Comparison of ENCODE assay signal across 29 cellular contexts in genomic region chr22:35483730-35484129, GRCh38. TPM values are rescaled to one million over a fixed set of nuclear protein-coding genes. Genes with fewer than 3 reads are reported as not detected.
"Had no signal": no experiment of that assay in that cellular context is flagged by ENCODE, and none has a peak within 500 bp of the region (broad histone marks: within the 10 kb centered on the region; RNA-seq: fewer than 3 reads in every experiment).

No MANE protein-coding gene starts in this region.

- ATAC-seq: heart right ventricle; left colon; left lung; lower lobe of right lung; naive thymus-derived CD8-positive, alpha-beta T cell; pancreas; right cardiac atrium; stimulated activated memory B cell treated with anti-CD40 and anti-IgM and Interleukin-4, amounts not matched to agents 10 μg/mL and 1 μg/mL and 100 μg/mL, for 72 hours; stimulated activated naive CD8-positive, alpha-beta T cell treated with anti-CD3 and anti-CD28 coated beads, Interleukin-15, amount 100 ng/mL, for 72 hours; upper lobe of right lung had no signal

- H3K4me1 ChIP-seq: pancreas had no signal

- H3K4me3 ChIP-seq: heart right ventricle, hepatocyte, left lung, lower lobe of right lung, pancreas, prostate gland, sigmoid colon, spleen, transverse colon, upper lobe of right lung, uterus had no signal

- H3K9me3 Mint-ChIP-seq: naive thymus-derived CD8-positive, alpha-beta T cell; nephron; neural crest cell; stimulated activated memory B cell treated with anti-CD40 and anti-IgM and Interleukin-4, amounts not matched to agents 10 μg/mL and 1 μg/mL and 100 μg/mL, for 72 hours; stimulated activated naive CD8-positive, alpha-beta T cell treated with anti-CD3 and anti-CD28 coated beads, Interleukin-15, amount 100 ng/mL, for 72 hours had no signal

- H2AFZ ChIP-seq: hepatocyte had no signal

- H3K36me3 Mint-ChIP-seq: naive thymus-derived CD8-positive, alpha-beta T cell had no signal

- FAIRE-seq: keratinocyte, pancreas, small intestine had no signal

- H3K27ac ChIP-seq: heart right ventricle, hepatocyte, left lung, lower lobe of right lung, pancreas, prostate gland, spleen, transverse colon, upper lobe of right lung, uterus had no signal

- DNase-seq: heart right ventricle; kidney glomerular epithelial cell; left colon; left lung; lower lobe of right lung; mammary epithelial cell; mesenchymal stem cell; naive thymus-derived CD8-positive, alpha-beta T cell; nucleus accumbens; pancreas; retina; right cardiac atrium; sigmoid colon; small intestine; spleen; stimulated activated CD4-positive, alpha-beta T cell treated with anti-CD3 and anti-CD28 coated beads, Interleukin-4, amount 100 ng/mL, for 4 hours; stimulated activated CD8-positive, alpha-beta memory T cell treated with anti-CD3 and anti-CD28 coated beads, Interleukin-4, amount 100 ng/mL, for 48 hours; stimulated activated naive CD4-positive, alpha-beta T cell treated with Interleukin-2 at 50 U/mL for 16 hours; stimulated activated naive CD8-positive, alpha-beta T cell treated with anti-CD3 and anti-CD28 coated beads, Interleukin-15, amount 100 ng/mL, for 72 hours; substantia nigra; transverse colon; upper lobe of right lung; uterus had no signal

- H3K4me3 Mint-ChIP-seq: naive thymus-derived CD8-positive, alpha-beta T cell; nephron; neural crest cell; stimulated activated memory B cell treated with anti-CD40 and anti-IgM and Interleukin-4, amounts not matched to agents 10 μg/mL and 1 μg/mL and 100 μg/mL, for 72 hours; stimulated activated naive CD8-positive, alpha-beta T cell treated with anti-CD3 and anti-CD28 coated beads, Interleukin-15, amount 100 ng/mL, for 72 hours had no signal

- H3K9me3 ChIP-seq: left lung, lower lobe of right lung, pancreas, prostate gland, sigmoid colon, transverse colon, upper lobe of right lung, uterus had no signal

- H3K4me2 ChIP-seq: hepatocyte had no signal

- H3K79me2 ChIP-seq: hepatocyte had no signal

- H3K27ac Mint-ChIP-seq: naive thymus-derived CD8-positive, alpha-beta T cell; nephron; stimulated activated memory B cell treated with anti-CD40 and anti-IgM and Interleukin-4, amounts not matched to agents 10 μg/mL and 1 μg/mL and 100 μg/mL, for 72 hours had no signal

- H3K27me3 ChIP-seq: hepatocyte, left lung, pancreas, sigmoid colon, transverse colon, uterus had no signal

- H3K36me3 ChIP-seq: heart right ventricle, left lung, lower lobe of right lung, pancreas, prostate gland, sigmoid colon, spleen, transverse colon, upper lobe of right lung, uterus had no signal

- H3K4me1 Mint-ChIP-seq: naive thymus-derived CD8-positive, alpha-beta T cell had no signal

RNA-seq across cellular contexts. Expression of gene RASD2, which starts 56.9 kb away (rescaled TPM):
- total RNA-seq: naive thymus-derived CD8-positive, alpha-beta T cell; neural crest cell had no signal
